9 cellular contexts compared by ENCODE assay signal in the genomic region with DNA sequence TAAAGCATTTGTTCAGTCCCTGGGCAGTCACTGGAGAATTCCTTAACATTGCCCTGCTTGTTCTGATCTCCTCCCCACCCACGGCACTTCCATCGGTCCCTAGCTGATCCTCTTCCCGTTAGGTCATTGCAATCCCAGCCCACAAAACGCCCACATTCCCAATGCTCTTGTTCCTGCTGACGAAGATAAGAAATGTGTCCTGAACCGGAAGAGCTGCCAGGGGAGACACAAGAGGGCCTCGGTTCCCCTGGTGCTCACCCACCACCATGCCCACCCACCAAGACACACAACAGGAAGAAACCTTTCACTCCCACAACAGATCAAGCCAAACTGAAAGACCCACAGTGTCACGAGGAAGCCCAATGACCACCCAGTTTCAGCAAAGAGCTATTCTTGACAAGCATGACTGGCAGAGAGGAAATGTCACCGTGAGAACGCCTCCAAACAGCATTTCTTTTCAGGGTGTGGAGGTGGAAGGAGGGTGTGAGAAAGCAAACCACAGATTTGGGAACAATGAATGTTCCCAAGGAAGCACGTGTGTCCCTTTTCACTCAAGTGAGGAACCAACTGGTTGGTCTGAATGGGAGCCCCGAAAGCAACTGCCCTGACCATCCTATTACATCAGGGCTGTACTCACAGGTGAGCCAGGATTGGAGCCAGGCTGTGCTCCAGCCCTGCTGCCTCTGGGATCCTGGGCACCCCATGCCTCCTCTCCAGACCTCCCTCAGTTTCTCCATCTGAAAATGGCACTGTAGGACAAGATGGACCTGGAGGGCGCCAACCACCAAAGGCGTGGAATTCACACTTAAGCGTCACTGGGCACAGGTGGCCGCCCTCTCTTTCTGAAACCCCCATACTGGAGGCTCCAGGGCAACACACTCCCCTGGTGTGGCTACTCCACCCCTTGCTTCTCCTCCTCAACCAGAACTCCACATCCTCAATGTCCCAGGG.
DNase-seq lines count a peak whose midpoint lies in the region; ATAC-seq and TF ChIP-seq lines count a peak whose summit lies in the region.
"Had no signal": no experiment of that assay in that cellular context is flagged by ENCODE, and none has a peak within 500 bp of the region (broad histone marks: within the 10 kb centered on the region; RNA-seq: fewer than 3 reads in every experiment).

No MANE protein-coding gene starts in this region.

- no peaks in the 10 kb centered on the region for H4K20me1 ChIP-seq in MM.1S (ENCODE audit: insufficient read depth, low read length)

- TF ChIP-seq POLR2A in transverse colon (IDR thresholded peaks at IDR 0.05): no peak

- DNase-seq in activated T-cell treated with anti-CD3 and anti-CD28 coated beads, Interleukin-2, amount 50 U/mL, for 24 hours: no peak
- DNase-seq in activated T-cell treated with anti-CD3 and anti-CD28 coated beads for 4 hours: no peak
- DNase-seq in MM.1S: no peak
- peak; percentile 44 for DNase-seq in epithelial cell of proximal tubule (ENCODE audit: low read depth)
- DNase-seq in transverse colon: no peak

- H3K27me3 ChIP-seq in MM.1S (replicated peaks; ENCODE audit: insufficient read depth, low read length) (no peaks in the 10 kb centered on the region), parathyroid adenoma (ENCODE audit: control insufficient read depth, insufficient read depth, low read length) (no peaks in the 10 kb centered on the region), transverse colon (no peaks in the 10 kb centered on the region)

- H3K9me3 ChIP-seq in MM.1S (replicated peaks; ENCODE audit: insufficient read depth, low read length) (no peaks in the 10 kb centered on the region), parathyroid adenoma (ENCODE audit: control insufficient read depth, low read length) (no peaks in the 10 kb centered on the region), transverse colon (no peaks in the 10 kb centered on the region)

- H3K4me3 Mint-ChIP-seq in activated T-cell treated with anti-CD3 and anti-CD28 coated beads, Interleukin-2, amount 50 U/mL, for 24 hours: no peak overlapping the region

- H3K4me1 ChIP-seq in MM.1S (ENCODE audit: low read length) (peaks cover 49% of the 10 kb centered on the region), parathyroid adenoma (peaks cover 10% of the 10 kb centered on the region), transverse colon (peaks cover 0 to 8% (median 3%) of the 10 kb centered on the region in 4 donors)

- no peaks in the 10 kb centered on the region for H3K27me3 Mint-ChIP-seq in activated T-cell treated with anti-CD3 and anti-CD28 coated beads, Interleukin-2, amount 50 U/mL, for 24 hours

- TF ChIP-seq EP300 in transverse colon (IDR thresholded peaks at IDR 0.05; ENCODE audit: low read depth): no peak

- H2AFZ ChIP-seq in MM.1S (ENCODE audit: low read length) (no peak overlapping the region), parathyroid adenoma (peak overlapping the region; percentile 43)

- peak overlapping the region; percentile 90 for H3K27ac Mint-ChIP-seq in activated T-cell treated with anti-CD3 and anti-CD28 coated beads, Interleukin-2, amount 50 U/mL, for 24 hours

- ATAC-seq in GM19328 (IDR thresholded peaks at IDR 0.05; ENCODE audit: unreplicated experiment): no peak
- ATAC-seq in SK-N-SH treated with all-trans-retinoic acid at 6 μM for 48 hours: no peak

- H3K4me3 ChIP-seq in MM.1S (ENCODE audit: low read length) (no peak overlapping the region), epithelial cell of proximal tubule (ENCODE audit: low read depth, low read length) (no peak overlapping the region), parathyroid adenoma (ENCODE audit: low read depth, low read length) (no peak overlapping the region), transverse colon (no peak overlapping the region)

- H3K79me2 ChIP-seq in MM.1S (ENCODE audit: low read length) (peaks cover 84% of the 10 kb centered on the region), parathyroid adenoma (peaks cover 11% of the 10 kb centered on the region)

- TF ChIP-seq CTCF in MM.1S (IDR thresholded peaks at IDR 0.05; ENCODE audit: low read length): no peak
- no peak for TF ChIP-seq CTCF in epithelial cell of proximal tubule (conservative IDR thresholded peaks at IDR 0.05; ENCODE audit: low read depth, low read length)
- TF ChIP-seq CTCF in parathyroid adenoma (IDR thresholded peaks at IDR 0.05): no peak
- TF ChIP-seq CTCF in transverse colon (IDR thresholded peaks at IDR 0.05): no peak

- in situ Hi-C loops in transverse colon (cut with MboI; ENCODE audit: low pct_ligation_motif_present in 1 of 4, low pct_unique_long_range_greater_than_20kb in 1 of 4, low sequenced_read_pairs in 3 of 4): loop anchor here in 2 of 4 donors (25.0 kb wide), 1 partner anchor 353 kb away; no protein-coding TSS in a partner anchor

- H3K36me3 ChIP-seq in MM.1S (replicated peaks; ENCODE audit: insufficient read depth, low read length): peaks cover 9% of the 10 kb centered on the region; the same call in 1 of the 2 replicates
- H3K36me3 ChIP-seq in parathyroid adenoma (ENCODE audit: control insufficient read depth, insufficient read depth, low read length): no peaks in the 10 kb centered on the region
- peaks cover 0 to 11% (median 0%) of the 10 kb centered on the region in 4 donors for H3K36me3 ChIP-seq in transverse colon

- intact Hi-C loops in transverse colon (cut with DNase I; ENCODE audit: low total_unique reads): no loop called here

- peak overlapping the region; percentile 16; the same call in 1 of the 2 replicates for H3K4me2 ChIP-seq in MM.1S (ENCODE audit: low read depth, low read length)
- H3K4me2 ChIP-seq in parathyroid adenoma (ENCODE audit: low read length): no peak overlapping the region

- H3K9me2 ChIP-seq in MM.1S (replicated peaks; ENCODE audit: insufficient read depth, low read length): no peaks in the 10 kb centered on the region

- H3F3A ChIP-seq in MM.1S (ENCODE audit: insufficient read depth, low read length): peaks cover 27% of the 10 kb centered on the region

- H3K27ac ChIP-seq in MM.1S (ENCODE audit: low read length): peak overlapping the region; percentile 28; the same call in 1 of the 2 replicates
- peak overlapping the region; percentile 54 for H3K27ac ChIP-seq in parathyroid adenoma
- peak overlapping the region in 2 of 4 donors; percentile 3 to 11 for H3K27ac ChIP-seq in transverse colon
- H3K27ac ChIP-seq: C4-2B had no signal

- 73% methylated on average over 16 of the region's 16 CpGs; no CpG with 5 or more reads in 1 of the 2 donors for whole genome bisulfite sequencing in transverse colon (ENCODE audit: low coverage in 1 of 2), 2 donors

- peaks cover 85% of the 10 kb centered on the region for H3K36me3 Mint-ChIP-seq in activated T-cell treated with anti-CD3 and anti-CD28 coated beads, Interleukin-2, amount 50 U/mL, for 24 hours (ENCODE audit: low read depth)

- peaks cover 35% of the 10 kb centered on the region for H3K4me1 Mint-ChIP-seq in activated T-cell treated with anti-CD3 and anti-CD28 coated beads, Interleukin-2, amount 50 U/mL, for 24 hours (ENCODE audit: low read depth)

- H3K9ac ChIP-seq in MM.1S (ENCODE audit: low read length) (no peak overlapping the region), parathyroid adenoma (no peak overlapping the region)

- no peaks in the 10 kb centered on the region for H3K9me3 Mint-ChIP-seq in activated T-cell treated with anti-CD3 and anti-CD28 coated beads, Interleukin-2, amount 50 U/mL, for 24 hours

TF ChIP-seq in SK-N-SH treated with all-trans-retinoic acid at 6 μM for 48 hours, 23 proteins besides CTCF, POLR2A, EP300 and RAD21 (continues in another document):
- TF ChIP-seq, protein P1, sequence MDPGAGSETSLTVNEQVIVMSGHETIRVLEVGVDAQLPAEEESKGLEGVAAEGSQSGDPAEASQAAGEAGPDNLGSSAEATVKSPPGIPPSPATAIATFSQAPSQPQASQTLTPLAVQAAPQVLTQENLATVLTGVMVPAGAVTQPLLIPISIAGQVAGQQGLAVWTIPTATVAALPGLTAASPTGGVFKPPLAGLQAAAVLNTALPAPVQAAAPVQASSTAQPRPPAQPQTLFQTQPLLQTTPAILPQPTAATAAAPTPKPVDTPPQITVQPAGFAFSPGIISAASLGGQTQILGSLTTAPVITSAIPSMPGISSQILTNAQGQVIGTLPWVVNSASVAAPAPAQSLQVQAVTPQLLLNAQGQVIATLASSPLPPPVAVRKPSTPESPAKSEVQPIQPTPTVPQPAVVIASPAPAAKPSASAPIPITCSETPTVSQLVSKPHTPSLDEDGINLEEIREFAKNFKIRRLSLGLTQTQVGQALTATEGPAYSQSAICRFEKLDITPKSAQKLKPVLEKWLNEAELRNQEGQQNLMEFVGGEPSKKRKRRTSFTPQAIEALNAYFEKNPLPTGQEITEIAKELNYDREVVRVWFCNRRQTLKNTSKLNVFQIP (CRISPR knock-in tag; IDR thresholded peaks at IDR 0.05; ENCODE audit: borderline replicate concordance, low read depth): no peak
- TF ChIP-seq, protein P2, sequence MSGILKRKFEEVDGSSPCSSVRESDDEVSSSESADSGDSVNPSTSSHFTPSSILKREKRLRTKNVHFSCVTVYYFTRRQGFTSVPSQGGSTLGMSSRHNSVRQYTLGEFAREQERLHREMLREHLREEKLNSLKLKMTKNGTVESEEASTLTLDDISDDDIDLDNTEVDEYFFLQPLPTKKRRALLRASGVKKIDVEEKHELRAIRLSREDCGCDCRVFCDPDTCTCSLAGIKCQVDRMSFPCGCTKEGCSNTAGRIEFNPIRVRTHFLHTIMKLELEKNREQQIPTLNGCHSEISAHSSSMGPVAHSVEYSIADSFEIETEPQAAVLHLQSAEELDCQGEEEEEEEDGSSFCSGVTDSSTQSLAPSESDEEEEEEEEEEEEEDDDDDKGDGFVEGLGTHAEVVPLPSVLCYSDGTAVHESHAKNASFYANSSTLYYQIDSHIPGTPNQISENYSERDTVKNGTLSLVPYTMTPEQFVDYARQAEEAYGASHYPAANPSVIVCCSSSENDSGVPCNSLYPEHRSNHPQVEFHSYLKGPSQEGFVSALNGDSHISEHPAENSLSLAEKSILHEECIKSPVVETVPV (CRISPR knock-in tag; IDR thresholded peaks at IDR 0.05): no peak
- TF ChIP-seq, protein P3, sequence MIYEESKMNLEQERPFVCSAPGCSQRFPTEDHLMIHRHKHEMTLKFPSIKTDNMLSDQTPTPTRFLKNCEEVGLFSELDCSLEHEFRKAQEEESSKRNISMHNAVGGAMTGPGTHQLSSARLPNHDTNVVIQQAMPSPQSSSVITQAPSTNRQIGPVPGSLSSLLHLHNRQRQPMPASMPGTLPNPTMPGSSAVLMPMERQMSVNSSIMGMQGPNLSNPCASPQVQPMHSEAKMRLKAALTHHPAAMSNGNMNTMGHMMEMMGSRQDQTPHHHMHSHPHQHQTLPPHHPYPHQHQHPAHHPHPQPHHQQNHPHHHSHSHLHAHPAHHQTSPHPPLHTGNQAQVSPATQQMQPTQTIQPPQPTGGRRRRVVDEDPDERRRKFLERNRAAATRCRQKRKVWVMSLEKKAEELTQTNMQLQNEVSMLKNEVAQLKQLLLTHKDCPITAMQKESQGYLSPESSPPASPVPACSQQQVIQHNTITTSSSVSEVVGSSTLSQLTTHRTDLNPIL (CRISPR knock-in tag; IDR thresholded peaks at IDR 0.05; ENCODE audit: low read depth): no peak
